In the genomic region with DNA sequence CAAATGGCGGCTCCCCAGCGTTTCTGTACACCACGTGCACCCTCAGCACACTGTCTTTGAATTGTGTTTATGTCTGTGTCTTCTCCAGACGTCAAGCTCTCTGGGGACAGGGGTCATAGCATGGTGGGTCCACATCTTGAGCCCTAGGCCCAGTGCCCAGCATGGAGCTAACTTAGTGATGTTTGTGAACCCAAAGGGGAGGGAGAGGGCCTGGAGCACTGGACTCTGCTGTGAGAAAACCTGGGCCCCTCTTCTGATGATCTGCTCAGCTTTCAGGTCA, we compare ENCODE assay signal across 1 cellular context.
TF ChIP-seq lines count a peak whose summit lies in the region.

No MANE protein-coding gene starts in this region.

TF ChIP-seq in H1, 55 proteins besides CTCF, POLR2A, EP300 and RAD21:
- no peak for TF ChIP-seq BCL11A (IDR thresholded peaks at IDR 0.05; ENCODE audit: low read depth in 2 of 2, low read length in 2 of 2)
- no peak for TF ChIP-seq SP2 (IDR thresholded peaks at IDR 0.05; ENCODE audit: low read length)
- no peak for TF ChIP-seq CHD1 (IDR thresholded peaks at IDR 0.05; ENCODE audit: low read depth, low read length)
- TF ChIP-seq USF2 (IDR thresholded peaks at IDR 0.05; ENCODE audit: low read length), result no peak
- TF ChIP-seq SUZ12 (IDR thresholded peaks at IDR 0.05; ENCODE audit: low read length), result no peak
- no peak for TF ChIP-seq SP1 (IDR thresholded peaks at IDR 0.05; ENCODE audit: low read depth, low read length)
- no peak for TF ChIP-seq CBX5 (IDR thresholded peaks at IDR 0.05; ENCODE audit: low read depth, low read length)
- TF ChIP-seq PHF8 (conservative IDR thresholded peaks at IDR 0.05; ENCODE audit: low read depth, low read length), result no peak
- TF ChIP-seq SP4 (IDR thresholded peaks at IDR 0.05; ENCODE audit: low read length), result no peak
- TF ChIP-seq HDAC6 (IDR thresholded peaks at IDR 0.05; ENCODE audit: low read depth, low read length), result no peak
- no peak for TF ChIP-seq TAF1 (IDR thresholded peaks at IDR 0.05; ENCODE audit: low read depth, low read length)
